ENCODE assay signal across 1 cellular context in the genomic region with DNA sequence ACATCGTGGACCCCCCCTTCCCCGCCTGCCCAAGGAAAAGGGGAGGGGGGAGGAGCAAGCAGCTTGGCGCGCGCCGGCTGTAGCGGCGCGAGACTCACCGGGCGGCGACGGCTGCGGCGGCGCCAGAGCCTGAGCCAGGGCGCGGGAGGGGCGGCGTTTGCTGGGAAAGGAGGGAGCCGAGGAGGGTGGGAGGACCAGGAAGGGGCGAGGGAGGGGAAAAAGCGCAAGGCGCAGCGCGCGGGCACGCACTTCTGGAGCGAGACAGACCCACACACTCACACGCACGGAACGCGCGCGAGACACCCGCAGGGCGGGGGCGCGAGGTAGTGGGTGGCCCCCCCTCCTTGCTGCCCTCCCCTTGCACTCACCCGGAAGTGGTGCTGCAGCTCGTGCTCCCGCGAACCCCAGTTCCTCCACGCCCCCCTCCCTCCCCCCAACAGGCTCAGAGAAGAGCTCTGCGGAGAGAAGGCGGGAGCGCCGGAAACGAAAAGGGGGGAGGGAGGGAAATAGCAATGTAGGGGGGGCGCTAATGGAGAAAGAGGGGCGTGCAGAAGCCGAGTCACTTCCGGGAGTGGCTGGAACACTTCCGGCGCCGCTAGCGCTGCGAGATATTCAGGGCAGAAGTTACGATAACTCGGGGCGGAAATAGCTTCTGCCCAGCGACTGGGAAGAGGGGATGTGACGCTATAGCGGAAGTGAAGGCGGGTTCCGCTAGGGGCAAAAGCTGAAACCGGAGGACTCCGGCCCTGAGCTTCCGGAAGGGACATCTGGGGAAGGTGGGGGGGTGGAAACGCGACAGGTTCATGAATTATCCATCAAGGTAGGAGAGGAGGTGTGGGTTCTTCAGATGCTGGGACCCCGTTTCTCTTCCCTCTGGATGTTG.
A peak's percentile ranks its signal among the peaks of the same experiment; 100 is the strongest.
TF ChIP-seq lines count a peak whose summit lies in the region.

A gene (minus strand): TSS at position 376 of the 883 bp plus-strand sequence. CDS start 9,855 bp downstream, outside the sequence.

TF ChIP-seq in K562, 482 proteins besides CTCF, POLR2A, EP300 and RAD21 (continued from another document and continues in another):
- TF ChIP-seq, protein P1, sequence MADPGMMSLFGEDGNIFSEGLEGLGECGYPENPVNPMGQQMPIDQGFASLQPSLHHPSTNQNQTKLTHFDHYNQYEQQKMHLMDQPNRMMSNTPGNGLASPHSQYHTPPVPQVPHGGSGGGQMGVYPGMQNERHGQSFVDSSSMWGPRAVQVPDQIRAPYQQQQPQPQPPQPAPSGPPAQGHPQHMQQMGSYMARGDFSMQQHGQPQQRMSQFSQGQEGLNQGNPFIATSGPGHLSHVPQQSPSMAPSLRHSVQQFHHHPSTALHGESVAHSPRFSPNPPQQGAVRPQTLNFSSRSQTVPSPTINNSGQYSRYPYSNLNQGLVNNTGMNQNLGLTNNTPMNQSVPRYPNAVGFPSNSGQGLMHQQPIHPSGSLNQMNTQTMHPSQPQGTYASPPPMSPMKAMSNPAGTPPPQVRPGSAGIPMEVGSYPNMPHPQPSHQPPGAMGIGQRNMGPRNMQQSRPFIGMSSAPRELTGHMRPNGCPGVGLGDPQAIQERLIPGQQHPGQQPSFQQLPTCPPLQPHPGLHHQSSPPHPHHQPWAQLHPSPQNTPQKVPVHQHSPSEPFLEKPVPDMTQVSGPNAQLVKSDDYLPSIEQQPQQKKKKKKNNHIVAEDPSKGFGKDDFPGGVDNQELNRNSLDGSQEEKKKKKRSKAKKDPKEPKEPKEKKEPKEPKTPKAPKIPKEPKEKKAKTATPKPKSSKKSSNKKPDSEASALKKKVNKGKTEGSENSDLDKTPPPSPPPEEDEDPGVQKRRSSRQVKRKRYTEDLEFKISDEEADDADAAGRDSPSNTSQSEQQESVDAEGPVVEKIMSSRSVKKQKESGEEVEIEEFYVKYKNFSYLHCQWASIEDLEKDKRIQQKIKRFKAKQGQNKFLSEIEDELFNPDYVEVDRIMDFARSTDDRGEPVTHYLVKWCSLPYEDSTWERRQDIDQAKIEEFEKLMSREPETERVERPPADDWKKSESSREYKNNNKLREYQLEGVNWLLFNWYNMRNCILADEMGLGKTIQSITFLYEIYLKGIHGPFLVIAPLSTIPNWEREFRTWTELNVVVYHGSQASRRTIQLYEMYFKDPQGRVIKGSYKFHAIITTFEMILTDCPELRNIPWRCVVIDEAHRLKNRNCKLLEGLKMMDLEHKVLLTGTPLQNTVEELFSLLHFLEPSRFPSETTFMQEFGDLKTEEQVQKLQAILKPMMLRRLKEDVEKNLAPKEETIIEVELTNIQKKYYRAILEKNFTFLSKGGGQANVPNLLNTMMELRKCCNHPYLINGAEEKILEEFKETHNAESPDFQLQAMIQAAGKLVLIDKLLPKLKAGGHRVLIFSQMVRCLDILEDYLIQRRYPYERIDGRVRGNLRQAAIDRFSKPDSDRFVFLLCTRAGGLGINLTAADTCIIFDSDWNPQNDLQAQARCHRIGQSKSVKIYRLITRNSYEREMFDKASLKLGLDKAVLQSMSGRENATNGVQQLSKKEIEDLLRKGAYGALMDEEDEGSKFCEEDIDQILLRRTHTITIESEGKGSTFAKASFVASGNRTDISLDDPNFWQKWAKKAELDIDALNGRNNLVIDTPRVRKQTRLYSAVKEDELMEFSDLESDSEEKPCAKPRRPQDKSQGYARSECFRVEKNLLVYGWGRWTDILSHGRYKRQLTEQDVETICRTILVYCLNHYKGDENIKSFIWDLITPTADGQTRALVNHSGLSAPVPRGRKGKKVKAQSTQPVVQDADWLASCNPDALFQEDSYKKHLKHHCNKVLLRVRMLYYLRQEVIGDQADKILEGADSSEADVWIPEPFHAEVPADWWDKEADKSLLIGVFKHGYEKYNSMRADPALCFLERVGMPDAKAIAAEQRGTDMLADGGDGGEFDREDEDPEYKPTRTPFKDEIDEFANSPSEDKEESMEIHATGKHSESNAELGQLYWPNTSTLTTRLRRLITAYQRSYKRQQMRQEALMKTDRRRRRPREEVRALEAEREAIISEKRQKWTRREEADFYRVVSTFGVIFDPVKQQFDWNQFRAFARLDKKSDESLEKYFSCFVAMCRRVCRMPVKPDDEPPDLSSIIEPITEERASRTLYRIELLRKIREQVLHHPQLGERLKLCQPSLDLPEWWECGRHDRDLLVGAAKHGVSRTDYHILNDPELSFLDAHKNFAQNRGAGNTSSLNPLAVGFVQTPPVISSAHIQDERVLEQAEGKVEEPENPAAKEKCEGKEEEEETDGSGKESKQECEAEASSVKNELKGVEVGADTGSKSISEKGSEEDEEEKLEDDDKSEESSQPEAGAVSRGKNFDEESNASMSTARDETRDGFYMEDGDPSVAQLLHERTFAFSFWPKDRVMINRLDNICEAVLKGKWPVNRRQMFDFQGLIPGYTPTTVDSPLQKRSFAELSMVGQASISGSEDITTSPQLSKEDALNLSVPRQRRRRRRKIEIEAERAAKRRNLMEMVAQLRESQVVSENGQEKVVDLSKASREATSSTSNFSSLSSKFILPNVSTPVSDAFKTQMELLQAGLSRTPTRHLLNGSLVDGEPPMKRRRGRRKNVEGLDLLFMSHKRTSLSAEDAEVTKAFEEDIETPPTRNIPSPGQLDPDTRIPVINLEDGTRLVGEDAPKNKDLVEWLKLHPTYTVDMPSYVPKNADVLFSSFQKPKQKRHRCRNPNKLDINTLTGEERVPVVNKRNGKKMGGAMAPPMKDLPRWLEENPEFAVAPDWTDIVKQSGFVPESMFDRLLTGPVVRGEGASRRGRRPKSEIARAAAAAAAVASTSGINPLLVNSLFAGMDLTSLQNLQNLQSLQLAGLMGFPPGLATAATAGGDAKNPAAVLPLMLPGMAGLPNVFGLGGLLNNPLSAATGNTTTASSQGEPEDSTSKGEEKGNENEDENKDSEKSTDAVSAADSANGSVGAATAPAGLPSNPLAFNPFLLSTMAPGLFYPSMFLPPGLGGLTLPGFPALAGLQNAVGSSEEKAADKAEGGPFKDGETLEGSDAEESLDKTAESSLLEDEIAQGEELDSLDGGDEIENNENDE (IDR thresholded peaks at IDR 0.05; ENCODE audit: low read depth, low read length) = no peak
- no peak for TF ChIP-seq ZNF41 (CRISPR knock-in tag; conservative IDR thresholded peaks at IDR 0.05)
- peak; percentile 97 for TF ChIP-seq NR2C2 (CRISPR knock-in tag; IDR thresholded peaks at IDR 0.05)
- peak; percentile 99 for TF ChIP-seq NR2C2 (tag; IDR thresholded peaks at IDR 0.05)
- TF ChIP-seq, protein P2, sequence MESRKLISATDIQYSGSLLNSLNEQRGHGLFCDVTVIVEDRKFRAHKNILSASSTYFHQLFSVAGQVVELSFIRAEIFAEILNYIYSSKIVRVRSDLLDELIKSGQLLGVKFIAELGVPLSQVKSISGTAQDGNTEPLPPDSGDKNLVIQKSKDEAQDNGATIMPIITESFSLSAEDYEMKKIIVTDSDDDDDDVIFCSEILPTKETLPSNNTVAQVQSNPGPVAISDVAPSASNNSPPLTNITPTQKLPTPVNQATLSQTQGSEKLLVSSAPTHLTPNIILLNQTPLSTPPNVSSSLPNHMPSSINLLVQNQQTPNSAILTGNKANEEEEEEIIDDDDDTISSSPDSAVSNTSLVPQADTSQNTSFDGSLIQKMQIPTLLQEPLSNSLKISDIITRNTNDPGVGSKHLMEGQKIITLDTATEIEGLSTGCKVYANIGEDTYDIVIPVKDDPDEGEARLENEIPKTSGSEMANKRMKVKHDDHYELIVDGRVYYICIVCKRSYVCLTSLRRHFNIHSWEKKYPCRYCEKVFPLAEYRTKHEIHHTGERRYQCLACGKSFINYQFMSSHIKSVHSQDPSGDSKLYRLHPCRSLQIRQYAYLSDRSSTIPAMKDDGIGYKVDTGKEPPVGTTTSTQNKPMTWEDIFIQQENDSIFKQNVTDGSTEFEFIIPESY (CRISPR knock-in tag; IDR thresholded peaks at IDR 0.05) = 0 out of 2 replicates have a peak, but pooled peaks have one; percentile 7
- no peak for TF ChIP-seq TARDBP (IDR thresholded peaks at IDR 0.05)
- TF ChIP-seq HIVEP1 (CRISPR knock-in tag; IDR thresholded peaks at IDR 0.05) = no peak
- TF ChIP-seq ZNF696 (CRISPR knock-in tag; conservative IDR thresholded peaks at IDR 0.05) = no peak
- TF ChIP-seq TFAM (CRISPR knock-in tag; conservative IDR thresholded peaks at IDR 0.05) = no peak
- no peak for TF ChIP-seq ZNF431 (CRISPR knock-in tag; IDR thresholded peaks at IDR 0.05)
- TF ChIP-seq PTRF (tag; IDR thresholded peaks at IDR 0.05) = no peak
- TF ChIP-seq MCM3 (IDR thresholded peaks at IDR 0.05) = no peak
- TF ChIP-seq IRF2 (CRISPR knock-in tag; IDR thresholded peaks at IDR 0.05) = no peak
- no peak for TF ChIP-seq NR3C1 (CRISPR knock-in tag; IDR thresholded peaks at IDR 0.05)
- peak; percentile 93 for TF ChIP-seq GABPB1 (CRISPR knock-in tag; IDR thresholded peaks at IDR 0.05)
- TF ChIP-seq RBM15 (IDR thresholded peaks at IDR 0.05; ENCODE audit: insufficient read depth, low read length) = no peak
- peak; percentile 58 for TF ChIP-seq TBP (optimal IDR thresholded peaks at IDR 0.05; ENCODE audit: low read depth, low read length)
- no peak for TF ChIP-seq GATAD2B (IDR thresholded peaks at IDR 0.05; ENCODE audit: borderline replicate concordance)
- TF ChIP-seq NEUROD1 (IDR thresholded peaks at IDR 0.05; ENCODE audit: borderline replicate concordance, low read depth, low read length, partially characterized antibody) = peak; percentile 9
- TF ChIP-seq, protein P3, sequence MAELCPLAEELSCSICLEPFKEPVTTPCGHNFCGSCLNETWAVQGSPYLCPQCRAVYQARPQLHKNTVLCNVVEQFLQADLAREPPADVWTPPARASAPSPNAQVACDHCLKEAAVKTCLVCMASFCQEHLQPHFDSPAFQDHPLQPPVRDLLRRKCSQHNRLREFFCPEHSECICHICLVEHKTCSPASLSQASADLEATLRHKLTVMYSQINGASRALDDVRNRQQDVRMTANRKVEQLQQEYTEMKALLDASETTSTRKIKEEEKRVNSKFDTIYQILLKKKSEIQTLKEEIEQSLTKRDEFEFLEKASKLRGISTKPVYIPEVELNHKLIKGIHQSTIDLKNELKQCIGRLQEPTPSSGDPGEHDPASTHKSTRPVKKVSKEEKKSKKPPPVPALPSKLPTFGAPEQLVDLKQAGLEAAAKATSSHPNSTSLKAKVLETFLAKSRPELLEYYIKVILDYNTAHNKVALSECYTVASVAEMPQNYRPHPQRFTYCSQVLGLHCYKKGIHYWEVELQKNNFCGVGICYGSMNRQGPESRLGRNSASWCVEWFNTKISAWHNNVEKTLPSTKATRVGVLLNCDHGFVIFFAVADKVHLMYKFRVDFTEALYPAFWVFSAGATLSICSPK (IDR thresholded peaks at IDR 0.05; ENCODE audit: borderline replicate concordance) = no peak
- no peak for TF ChIP-seq BRF1 (IDR thresholded peaks at IDR 0.05; ENCODE audit: borderline replicate concordance, extremely low read depth, insufficient read length)
- no peak for TF ChIP-seq SIN3B (IDR thresholded peaks at IDR 0.05; ENCODE audit: low read depth)
- TF ChIP-seq, protein P4, sequence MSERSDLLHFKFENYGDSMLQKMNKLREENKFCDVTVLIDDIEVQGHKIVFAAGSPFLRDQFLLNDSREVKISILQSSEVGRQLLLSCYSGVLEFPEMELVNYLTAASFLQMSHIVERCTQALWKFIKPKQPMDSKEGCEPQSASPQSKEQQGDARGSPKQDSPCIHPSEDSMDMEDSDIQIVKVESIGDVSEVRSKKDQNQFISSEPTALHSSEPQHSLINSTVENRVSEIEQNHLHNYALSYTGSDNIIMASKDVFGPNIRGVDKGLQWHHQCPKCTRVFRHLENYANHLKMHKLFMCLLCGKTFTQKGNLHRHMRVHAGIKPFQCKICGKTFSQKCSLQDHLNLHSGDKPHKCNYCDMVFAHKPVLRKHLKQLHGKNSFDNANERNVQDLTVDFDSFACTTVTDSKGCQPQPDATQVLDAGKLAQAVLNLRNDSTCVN (CRISPR knock-in tag; IDR thresholded peaks at IDR 0.05) = no peak
- TF ChIP-seq, protein P5, sequence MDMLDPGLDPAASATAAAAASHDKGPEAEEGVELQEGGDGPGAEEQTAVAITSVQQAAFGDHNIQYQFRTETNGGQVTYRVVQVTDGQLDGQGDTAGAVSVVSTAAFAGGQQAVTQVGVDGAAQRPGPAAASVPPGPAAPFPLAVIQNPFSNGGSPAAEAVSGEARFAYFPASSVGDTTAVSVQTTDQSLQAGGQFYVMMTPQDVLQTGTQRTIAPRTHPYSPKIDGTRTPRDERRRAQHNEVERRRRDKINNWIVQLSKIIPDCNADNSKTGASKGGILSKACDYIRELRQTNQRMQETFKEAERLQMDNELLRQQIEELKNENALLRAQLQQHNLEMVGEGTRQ (CRISPR knock-in tag; IDR thresholded peaks at IDR 0.05) = no peak
- TF ChIP-seq ZNF282 (CRISPR knock-in tag; IDR thresholded peaks at IDR 0.05) = no peak
- TF ChIP-seq, protein P6, sequence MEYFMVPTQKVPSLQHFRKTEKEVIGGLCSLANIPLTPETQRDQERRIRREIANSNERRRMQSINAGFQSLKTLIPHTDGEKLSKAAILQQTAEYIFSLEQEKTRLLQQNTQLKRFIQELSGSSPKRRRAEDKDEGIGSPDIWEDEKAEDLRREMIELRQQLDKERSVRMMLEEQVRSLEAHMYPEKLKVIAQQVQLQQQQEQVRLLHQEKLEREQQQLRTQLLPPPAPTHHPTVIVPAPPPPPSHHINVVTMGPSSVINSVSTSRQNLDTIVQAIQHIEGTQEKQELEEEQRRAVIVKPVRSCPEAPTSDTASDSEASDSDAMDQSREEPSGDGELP (CRISPR knock-in tag; IDR thresholded peaks at IDR 0.05; ENCODE audit: borderline replicate concordance) = peak; percentile 58; the same call in 1 of the 2 replicates
- TF ChIP-seq, protein P7, sequence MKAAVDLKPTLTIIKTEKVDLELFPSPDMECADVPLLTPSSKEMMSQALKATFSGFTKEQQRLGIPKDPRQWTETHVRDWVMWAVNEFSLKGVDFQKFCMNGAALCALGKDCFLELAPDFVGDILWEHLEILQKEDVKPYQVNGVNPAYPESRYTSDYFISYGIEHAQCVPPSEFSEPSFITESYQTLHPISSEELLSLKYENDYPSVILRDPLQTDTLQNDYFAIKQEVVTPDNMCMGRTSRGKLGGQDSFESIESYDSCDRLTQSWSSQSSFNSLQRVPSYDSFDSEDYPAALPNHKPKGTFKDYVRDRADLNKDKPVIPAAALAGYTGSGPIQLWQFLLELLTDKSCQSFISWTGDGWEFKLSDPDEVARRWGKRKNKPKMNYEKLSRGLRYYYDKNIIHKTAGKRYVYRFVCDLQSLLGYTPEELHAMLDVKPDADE (conservative IDR thresholded peaks at IDR 0.05; ENCODE audit: control insufficient read depth, low read depth, low read length) = peak; percentile 85; the same call in 1 of the 2 replicates
- no peak for TF ChIP-seq ZNF134 (CRISPR knock-in tag; conservative IDR thresholded peaks at IDR 0.05)
